ENCODE assay signal across 23 cellular contexts in genomic region chr13:85298387-85298924, GRCh38.
"Had no signal": no experiment of that assay in that cellular context is flagged by ENCODE, and none has a peak within 500 bp of the region (broad histone marks: within the 10 kb centered on the region; RNA-seq: fewer than 3 reads in every experiment).

No MANE protein-coding gene starts in this region.

- H2AFZ ChIP-seq: neural progenitor cell had no signal

- H3K36me3 Mint-ChIP-seq: mesothelial cell of epicardium; naive B cell; natural killer cell treated with Interleukin-12 subunit alpha and Interleukin-12 subunit beta and Interleukin-15 and Interleukin-18, amount 100 ng/mL, for 72 hours; neural progenitor cell had no signal

- ATAC-seq: left ventricle myocardium superior; lower lobe of right lung; mucosa of descending colon; natural killer cell treated with Interleukin-12 subunit alpha and Interleukin-12 subunit beta and Interleukin-15 and Interleukin-18, amount 100 ng/mL, for 72 hours; sciatic nerve; stimulated activated naive CD8-positive, alpha-beta T cell treated with anti-CD3 and anti-CD28 coated beads, Interleukin-15, amount 100 ng/mL, for 72 hours had no signal

- H3K36me3 ChIP-seq: esophagus squamous epithelium, lower lobe of right lung, neural progenitor cell, prostate gland, right atrium auricular region, suprapubic skin, transverse colon, vagina had no signal

- H3K9me3 Mint-ChIP-seq: mesothelial cell of epicardium; neural progenitor cell; stimulated activated naive CD8-positive, alpha-beta T cell treated with anti-CD3 and anti-CD28 coated beads, Interleukin-15, amount 100 ng/mL, for 72 hours had no signal

- H3K27ac Mint-ChIP-seq: mesothelial cell of epicardium; naive B cell; natural killer cell treated with Interleukin-12 subunit alpha and Interleukin-12 subunit beta and Interleukin-15 and Interleukin-18, amount 100 ng/mL, for 72 hours; neural progenitor cell; stimulated activated naive CD8-positive, alpha-beta T cell treated with anti-CD3 and anti-CD28 coated beads, Interleukin-15, amount 100 ng/mL, for 72 hours had no signal

- DNase-seq: dorsolateral prefrontal cortex; effector CD4-positive, alpha-beta T cell; esophagus squamous epithelium; left ventricle myocardium superior; lower lobe of right lung; mucosa of descending colon; naive B cell; stimulated activated CD4-positive, alpha-beta T cell treated with anti-CD3 and anti-CD28 coated beads, Interleukin-12 subunit alpha, Interleukin-12 subunit beta, amount 100 ng/mL, for 4 hours; stimulated activated CD4-positive, alpha-beta T cell treated with anti-CD3 and anti-CD28 coated beads, Interleukin-1b, Interleukin-23, amount 100 ng/mL, for 48 hours; stimulated activated CD4-positive, alpha-beta T cell treated with anti-CD3 and anti-CD28 coated beads, Interleukin-4, amount 100 ng/mL, for 1 hour; stimulated activated CD8-positive, alpha-beta memory T cell treated with anti-CD3 and anti-CD28 coated beads, Interleukin-4, amount 100 ng/mL, for 48 hours; stimulated activated naive CD4-positive, alpha-beta T cell; stimulated activated naive CD8-positive, alpha-beta T cell treated with anti-CD3 and anti-CD28 coated beads, Interleukin-15, amount 100 ng/mL, for 72 hours; transverse colon had no signal

- H3K27me3 Mint-ChIP-seq: naive B cell; natural killer cell treated with Interleukin-12 subunit alpha and Interleukin-12 subunit beta and Interleukin-15 and Interleukin-18, amount 100 ng/mL, for 72 hours; stimulated activated naive CD8-positive, alpha-beta T cell treated with anti-CD3 and anti-CD28 coated beads, Interleukin-15, amount 100 ng/mL, for 72 hours had no signal

- H3K27ac ChIP-seq: dorsolateral prefrontal cortex, esophagus squamous epithelium, lower lobe of right lung, neural progenitor cell, prostate gland, right atrium auricular region, suprapubic skin, transverse colon, vagina had no signal

- H3K4me1 ChIP-seq: esophagus squamous epithelium, lower lobe of right lung, neural progenitor cell, prostate gland, right atrium auricular region, suprapubic skin, transverse colon, vagina had no signal

- H3K9ac ChIP-seq: neural progenitor cell had no signal

- H3K4me3 ChIP-seq: dorsolateral prefrontal cortex, esophagus squamous epithelium, lower lobe of right lung, mucosa of descending colon, neural progenitor cell, prostate gland, right atrium auricular region, smooth muscle cell, suprapubic skin, transverse colon, vagina had no signal

- H3K4me3 Mint-ChIP-seq: mesothelial cell of epicardium; naive B cell; natural killer cell treated with Interleukin-12 subunit alpha and Interleukin-12 subunit beta and Interleukin-15 and Interleukin-18, amount 100 ng/mL, for 72 hours; neural progenitor cell; stimulated activated naive CD8-positive, alpha-beta T cell treated with anti-CD3 and anti-CD28 coated beads, Interleukin-15, amount 100 ng/mL, for 72 hours had no signal

- H3K4me2 ChIP-seq: neural progenitor cell, smooth muscle cell had no signal

- H3K4me1 Mint-ChIP-seq: mesothelial cell of epicardium; naive B cell; neural progenitor cell; stimulated activated naive CD8-positive, alpha-beta T cell treated with anti-CD3 and anti-CD28 coated beads, Interleukin-15, amount 100 ng/mL, for 72 hours had no signal

- H3K27me3 ChIP-seq: dorsolateral prefrontal cortex, esophagus squamous epithelium, neural progenitor cell, right atrium auricular region, suprapubic skin, transverse colon, vagina had no signal
